16 cellular contexts compared by ENCODE assay signal in genomic region chr6:169857343-169858292, GRCh38.
"Had no signal": no experiment of that assay in that cellular context is flagged by ENCODE, and none has a peak within 500 bp of the region (broad histone marks: within the 10 kb centered on the region; RNA-seq: fewer than 3 reads in every experiment).

No MANE protein-coding gene starts in this region.

- H3K9me3 ChIP-seq: gastrocnemius medialis, ovary, thyroid gland, vagina had no signal

- DNase-seq: activated CD8-positive, alpha-beta T cell treated with anti-CD3 and anti-CD28 coated beads for 36 hours; activated naive CD8-positive, alpha-beta T cell treated with anti-CD3 and anti-CD28 coated beads for 36 hours; gastrocnemius medialis; islet precursor cell; mesenchymal stem cell; nephron progenitor cell; ovary; stimulated activated CD4-positive, alpha-beta T cell treated with anti-CD3 and anti-CD28 coated beads, Interleukin-12 subunit alpha, Interleukin-12 subunit beta, amount 100 ng/mL, for 4 hours; stimulated activated CD4-positive, alpha-beta T cell treated with anti-CD3 and anti-CD28 coated beads, Interleukin-2, amount 100 ng/mL, for 24 hours; T-cell; T-helper 9 cell; thyroid gland had no signal

- H3K4me1 ChIP-seq: left lung, thyroid gland had no signal

- H3K36me3 ChIP-seq: gastrocnemius medialis, left lung, ovary, thyroid gland, vagina had no signal

- H3K27me3 ChIP-seq: gastrocnemius medialis, left lung, ovary, thyroid gland, vagina had no signal

- H3K4me3 ChIP-seq: gastrocnemius medialis, left lung, ovary, SK-N-MC, thyroid gland, vagina had no signal

- H3K27ac ChIP-seq: gastrocnemius medialis, left lung, ovary, SK-N-MC, thyroid gland, vagina had no signal

- ATAC-seq: activated CD8-positive, alpha-beta T cell treated with anti-CD3 and anti-CD28 coated beads for 36 hours; gastrocnemius medialis; left lung; stimulated activated effector memory CD8-positive, alpha-beta T cell treated with anti-CD3 and anti-CD28 coated beads, Interleukin-12 subunit alpha, Interleukin-12 subunit beta, amount 100 ng/mL, for 72 hours; T-cell had no signal
